Comparison of ENCODE assay signal across 1 cellular context in the genomic region with DNA sequence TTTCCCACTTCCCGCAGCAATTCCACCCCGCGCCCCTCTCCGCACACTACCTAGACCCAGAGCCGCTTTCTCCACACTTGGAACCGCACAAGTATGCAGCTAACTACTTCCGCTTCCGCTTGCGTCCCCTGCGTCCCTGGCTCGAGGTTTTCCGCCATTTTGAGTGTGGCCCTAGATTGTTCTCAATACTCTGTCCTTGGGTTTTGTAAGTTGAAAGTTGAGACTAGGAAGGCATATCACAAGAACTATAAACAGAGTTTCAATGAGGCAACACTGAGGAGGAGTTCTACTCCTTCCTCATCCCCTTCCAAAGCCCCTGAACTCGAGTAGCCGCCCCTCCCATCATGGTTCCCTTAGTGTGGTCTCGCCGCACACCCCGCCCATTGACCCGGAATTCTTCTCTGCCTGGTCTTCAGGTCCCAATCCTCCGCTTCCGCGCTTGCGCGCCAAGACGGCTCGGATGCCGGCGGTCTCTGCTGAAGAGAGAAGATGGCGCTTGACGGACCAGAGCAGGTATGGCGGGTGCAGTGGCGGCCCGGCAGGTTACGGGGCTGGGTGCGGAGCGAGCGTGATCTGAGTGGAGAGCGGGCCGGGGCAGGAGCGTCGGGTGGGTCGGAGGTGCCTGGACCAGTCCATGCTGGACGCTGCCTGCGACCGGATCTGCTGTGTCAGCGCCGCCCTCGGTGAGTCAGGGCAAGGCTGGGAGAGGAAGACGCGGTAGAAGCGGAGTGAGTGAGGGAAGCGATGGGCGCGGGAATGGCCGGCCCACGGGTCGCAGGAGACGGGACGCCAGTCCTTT.
TF ChIP-seq lines count a peak whose summit lies in the region.

A gene with protein sequence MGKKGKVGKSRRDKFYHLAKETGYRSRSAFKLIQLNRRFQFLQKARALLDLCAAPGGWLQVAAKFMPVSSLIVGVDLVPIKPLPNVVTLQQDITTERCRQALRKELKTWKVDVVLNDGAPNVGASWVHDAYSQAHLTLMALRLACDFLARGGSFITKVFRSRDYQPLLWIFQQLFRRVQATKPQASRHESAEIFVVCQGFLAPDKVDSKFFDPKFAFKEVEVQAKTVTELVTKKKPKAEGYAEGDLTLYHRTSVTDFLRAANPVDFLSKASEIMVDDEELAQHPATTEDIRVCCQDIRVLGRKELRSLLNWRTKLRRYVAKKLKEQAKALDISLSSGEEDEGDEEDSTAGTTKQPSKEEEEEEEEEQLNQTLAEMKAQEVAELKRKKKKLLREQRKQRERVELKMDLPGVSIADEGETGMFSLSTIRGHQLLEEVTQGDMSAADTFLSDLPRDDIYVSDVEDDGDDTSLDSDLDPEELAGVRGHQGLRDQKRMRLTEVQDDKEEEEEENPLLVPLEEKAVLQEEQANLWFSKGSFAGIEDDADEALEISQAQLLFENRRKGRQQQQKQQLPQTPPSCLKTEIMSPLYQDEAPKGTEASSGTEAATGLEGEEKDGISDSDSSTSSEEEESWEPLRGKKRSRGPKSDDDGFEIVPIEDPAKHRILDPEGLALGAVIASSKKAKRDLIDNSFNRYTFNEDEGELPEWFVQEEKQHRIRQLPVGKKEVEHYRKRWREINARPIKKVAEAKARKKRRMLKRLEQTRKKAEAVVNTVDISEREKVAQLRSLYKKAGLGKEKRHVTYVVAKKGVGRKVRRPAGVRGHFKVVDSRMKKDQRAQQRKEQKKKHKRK (minus strand): TSS at position 662 of the 799 bp plus-strand sequence. CDS start 761 bp downstream, outside the sequence.
TSS of gene PSMC5 (plus strand) at position 430 of the 799 bp plus-strand sequence. CDS start at position 490, 60 bp downstream.

TF ChIP-seq in SK-N-SH, 30 proteins besides CTCF, POLR2A, EP300 and RAD21 (continued from another document):
- peak; percentile 79 for TF ChIP-seq NRF1 (IDR thresholded peaks at IDR 0.05; ENCODE audit: low read depth, low read length)
- TF ChIP-seq FOSL2 (IDR thresholded peaks at IDR 0.05; ENCODE audit: borderline replicate concordance, low read depth), result peak; percentile 33; the same call in 1 of the 2 replicates
- TF ChIP-seq POLR2AphosphoS5 (IDR thresholded peaks at IDR 0.05; ENCODE audit: low read depth, low read length), result peak; percentile 93
- TF ChIP-seq TAF1 (IDR thresholded peaks at IDR 0.05; ENCODE audit: borderline replicate concordance, low read depth, low read length), result peak; percentile 99
- TF ChIP-seq FOXJ3 (CRISPR knock-in tag; IDR thresholded peaks at IDR 0.05), result 0 out of 2 replicates have a peak, but pooled peaks have one; percentile 15
- TF ChIP-seq, protein P1, sequence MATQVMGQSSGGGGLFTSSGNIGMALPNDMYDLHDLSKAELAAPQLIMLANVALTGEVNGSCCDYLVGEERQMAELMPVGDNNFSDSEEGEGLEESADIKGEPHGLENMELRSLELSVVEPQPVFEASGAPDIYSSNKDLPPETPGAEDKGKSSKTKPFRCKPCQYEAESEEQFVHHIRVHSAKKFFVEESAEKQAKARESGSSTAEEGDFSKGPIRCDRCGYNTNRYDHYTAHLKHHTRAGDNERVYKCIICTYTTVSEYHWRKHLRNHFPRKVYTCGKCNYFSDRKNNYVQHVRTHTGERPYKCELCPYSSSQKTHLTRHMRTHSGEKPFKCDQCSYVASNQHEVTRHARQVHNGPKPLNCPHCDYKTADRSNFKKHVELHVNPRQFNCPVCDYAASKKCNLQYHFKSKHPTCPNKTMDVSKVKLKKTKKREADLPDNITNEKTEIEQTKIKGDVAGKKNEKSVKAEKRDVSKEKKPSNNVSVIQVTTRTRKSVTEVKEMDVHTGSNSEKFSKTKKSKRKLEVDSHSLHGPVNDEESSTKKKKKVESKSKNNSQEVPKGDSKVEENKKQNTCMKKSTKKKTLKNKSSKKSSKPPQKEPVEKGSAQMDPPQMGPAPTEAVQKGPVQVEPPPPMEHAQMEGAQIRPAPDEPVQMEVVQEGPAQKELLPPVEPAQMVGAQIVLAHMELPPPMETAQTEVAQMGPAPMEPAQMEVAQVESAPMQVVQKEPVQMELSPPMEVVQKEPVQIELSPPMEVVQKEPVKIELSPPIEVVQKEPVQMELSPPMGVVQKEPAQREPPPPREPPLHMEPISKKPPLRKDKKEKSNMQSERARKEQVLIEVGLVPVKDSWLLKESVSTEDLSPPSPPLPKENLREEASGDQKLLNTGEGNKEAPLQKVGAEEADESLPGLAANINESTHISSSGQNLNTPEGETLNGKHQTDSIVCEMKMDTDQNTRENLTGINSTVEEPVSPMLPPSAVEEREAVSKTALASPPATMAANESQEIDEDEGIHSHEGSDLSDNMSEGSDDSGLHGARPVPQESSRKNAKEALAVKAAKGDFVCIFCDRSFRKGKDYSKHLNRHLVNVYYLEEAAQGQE (IDR thresholded peaks at IDR 0.05; ENCODE audit: low read depth, low read length), result peak; percentile 69
- TF ChIP-seq YY1 (IDR thresholded peaks at IDR 0.05; ENCODE audit: low read depth), result peak; percentile 100
- no peak for TF ChIP-seq SMC3 (IDR thresholded peaks at IDR 0.05; ENCODE audit: low read depth, low read length)
- peak; percentile 85 for TF ChIP-seq MXI1 (IDR thresholded peaks at IDR 0.05; ENCODE audit: low read depth, low read length)
- TF ChIP-seq GATA2 (CRISPR knock-in tag; IDR thresholded peaks at IDR 0.05), result no peak
- peak; percentile 10; the same call in 1 of the 2 replicates for TF ChIP-seq RCOR1 (IDR thresholded peaks at IDR 0.05; ENCODE audit: low read length)
- TF ChIP-seq FOXM1 (IDR thresholded peaks at IDR 0.05; ENCODE audit: low read depth), result no peak
- no peak for TF ChIP-seq TEAD4 (IDR thresholded peaks at IDR 0.05; ENCODE audit: borderline replicate concordance, insufficient read depth)
- no peak for TF ChIP-seq JUND (IDR thresholded peaks at IDR 0.05)
- TF ChIP-seq ELF1 (IDR thresholded peaks at IDR 0.05), result peak; percentile 92
- TF ChIP-seq USF2 (IDR thresholded peaks at IDR 0.05; ENCODE audit: borderline replicate concordance, low read depth, low read length), result no peak
